8 cellular contexts compared by ENCODE assay signal in the genomic region with DNA sequence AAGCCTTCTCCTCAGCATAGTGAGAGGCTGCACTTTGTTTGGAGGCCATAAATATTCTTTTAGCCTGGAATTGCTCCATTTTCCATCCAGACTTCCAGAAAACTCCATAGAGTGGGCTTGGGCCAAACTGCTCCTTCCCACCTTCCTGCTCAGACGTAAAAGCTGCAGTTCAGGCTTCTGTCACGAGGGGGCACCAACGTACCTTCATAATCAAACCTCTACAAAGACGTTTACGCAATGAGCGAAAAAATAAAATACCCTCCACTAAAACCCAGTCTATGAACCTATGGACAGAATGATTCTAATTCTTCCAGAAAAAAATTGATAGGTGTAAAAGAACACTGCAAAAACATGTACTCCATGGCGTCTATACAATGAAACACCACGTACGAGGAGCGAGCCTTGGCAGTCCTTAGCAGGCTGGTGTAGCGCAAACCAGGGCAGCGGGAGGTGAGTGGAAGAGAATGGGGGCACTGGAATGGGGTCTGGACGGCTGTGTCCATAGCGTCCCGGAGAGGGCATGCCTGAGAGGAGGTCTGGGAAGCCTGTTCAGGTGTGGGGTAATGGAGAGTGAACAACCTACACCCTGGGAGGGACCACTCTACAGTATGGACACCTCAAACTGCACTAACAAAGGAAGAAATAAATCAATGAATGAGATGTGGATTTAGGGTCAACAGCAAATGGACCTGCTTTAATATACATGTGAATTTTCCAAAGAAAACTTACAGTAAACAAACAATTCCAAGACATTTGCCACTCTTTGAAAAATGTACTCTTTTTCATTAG. TPM values are rescaled to one million over a fixed set of nuclear protein-coding genes. Genes with fewer than 3 reads are reported as not detected.
DNase-seq lines count a peak whose midpoint lies in the region; ATAC-seq, FAIRE-seq and TF ChIP-seq lines count a peak whose summit lies in the region.

No MANE protein-coding gene starts in this region.

- H3K4me2 ChIP-seq in neural progenitor cell = peak overlapping the region; percentile 87

- no peaks in the 10 kb centered on the region for H3K9me3 ChIP-seq in HUES48 (ENCODE audit: control insufficient read depth, insufficient read depth, low read length)
- H3K9me3 ChIP-seq in neural progenitor cell (ENCODE audit: low read depth) = no peaks in the 10 kb centered on the region
- H3K9me3 ChIP-seq in stomach = no peaks in the 10 kb centered on the region

- peaks cover 5% of the 10 kb centered on the region for H3K4me1 Mint-ChIP-seq in neural progenitor cell

- H3K79me2 ChIP-seq in neural progenitor cell (ENCODE audit: low read depth) = no peaks in the 10 kb centered on the region

- intact Hi-C loops in stomach (cut with DNase I; ENCODE audit: low total_unique reads) = loop anchor here (10.0 kb wide), 1 partner anchor 281 kb away; no protein-coding TSS in a partner anchor

- peak overlapping the region; percentile 87 for H3K4me3 Mint-ChIP-seq in neural progenitor cell

- peak overlapping the region; percentile 87 for H3K27ac Mint-ChIP-seq in neural progenitor cell

- H3K4me3 ChIP-seq in HUES48 (ENCODE audit: low read depth, low read length) = peak overlapping the region; percentile 70
- peak overlapping the region; percentile 69 for H3K4me3 ChIP-seq in neural progenitor cell
- H3K4me3 ChIP-seq in stomach = peak overlapping the region; percentile 23 to 39 (median 34)

- H3K9me3 Mint-ChIP-seq in neural progenitor cell = no peaks in the 10 kb centered on the region

- H3F3A ChIP-seq in neural progenitor cell (ENCODE audit: low read depth) = no peaks in the 10 kb centered on the region

- no peaks in the 10 kb centered on the region for H4K20me1 ChIP-seq in neural progenitor cell (ENCODE audit: low read depth)

- H3K27ac ChIP-seq in HUES48 (ENCODE audit: low read depth, low read length) = no peak overlapping the region
- H3K27ac ChIP-seq in foreskin keratinocyte = no peak overlapping the region
- H3K27ac ChIP-seq in neural progenitor cell = no peak overlapping the region
- H3K27ac ChIP-seq in stomach = peak overlapping the region in 1 of 5 donors; percentile 68

- peak overlapping the region; percentile 99 for H2AFZ ChIP-seq in neural progenitor cell (replicated peaks)

- TF ChIP-seq EP300 in stomach (IDR thresholded peaks at IDR 0.05) = no peak

- H3K9ac ChIP-seq in HUES48 (ENCODE audit: low read depth, low read length) (no peak overlapping the region), neural progenitor cell (no peak overlapping the region)

- peak; percentile 56 for FAIRE-seq in RCC 7860 (lab: Jason Lieb, UNC)

- H3K27me3 Mint-ChIP-seq in neural progenitor cell (ENCODE audit: insufficient read depth, low read depth) = peaks cover 4% of the 10 kb centered on the region

- ATAC-seq in foreskin keratinocyte = peak; percentile 52

- H3K4me1 ChIP-seq in HUES48 (ENCODE audit: control insufficient read depth, insufficient read depth, low read length) (no peaks in the 10 kb centered on the region), foreskin keratinocyte (peaks cover 4% of the 10 kb centered on the region), neural progenitor cell (no peaks in the 10 kb centered on the region), stomach (peaks cover 0 to 7% (median 0%) of the 10 kb centered on the region in 4 donors)

- peak; percentile 76 for TF ChIP-seq CTCF in foreskin keratinocyte (conservative IDR thresholded peaks at IDR 0.05)
- TF ChIP-seq CTCF in neural progenitor cell (IDR thresholded peaks at IDR 0.05) = peak; percentile 96
- peak in 5 of 7 experiments; percentile 29 to 88 (median 79) for TF ChIP-seq CTCF in stomach (IDR thresholded peaks at IDR 0.05)

- 2 to 18% (median 5%) methylated on average over 15 of the region's 15 CpGs for WGBS in stomach, 5 donors

- H3K27me3 ChIP-seq in HUES48 (ENCODE audit: control insufficient read depth, insufficient read depth, low read length) (peaks cover 7% of the 10 kb centered on the region; the same call in 1 of the 2 replicates), foreskin keratinocyte (no peaks in the 10 kb centered on the region), neural progenitor cell (peaks cover 6% of the 10 kb centered on the region), stomach (peaks cover 0 to 1% (median 0%) of the 10 kb centered on the region in 3 donors)

- TF ChIP-seq POLR2A in stomach (IDR thresholded peaks at IDR 0.05) = no peak

- peak; percentile 20 for DNase-seq in NCI-H2029 treated with DMSO at 0.1 percent for 48 hours (lab: John Stamatoyannopoulos, UW)
- no peak for DNase-seq in NCI-H2029 (lab: John Stamatoyannopoulos, UW)
- peak; percentile 31 for DNase-seq in RCC 7860 (ENCODE audit: low spot score)
- DNase-seq in activated gamma-delta T cell treated with anti-CD3 and anti-CD28 coated beads, Interleukin-2, amount 50 U/mL, for 16 hours (ENCODE audit: low read depth) = peak; percentile 47
- DNase-seq in foreskin keratinocyte = no peak
- peak; percentile 74 for DNase-seq in neural progenitor cell (ENCODE audit: low spot score)
- DNase-seq in stomach = peak; percentile 83

- no peaks in the 10 kb centered on the region for H3K36me3 Mint-ChIP-seq in neural progenitor cell

- H3K36me3 ChIP-seq in HUES48 (ENCODE audit: control insufficient read depth, insufficient read depth, low read length) = no peaks in the 10 kb centered on the region
- H3K36me3 ChIP-seq in neural progenitor cell = no peaks in the 10 kb centered on the region
- H3K36me3 ChIP-seq in stomach = no peaks in the 10 kb centered on the region

RNA-seq across cellular contexts. Expression of a gene that starts 14.3 kb away (rescaled TPM):
- 0.07 and 0.11 TPM in 2 replicates for total RNA-seq in foreskin keratinocyte
- not detected in 2 replicates for polyA plus RNA-seq in foreskin keratinocyte
- 0.31 and 0.60 TPM in 2 replicates for total RNA-seq in neural progenitor cell (ENCODE audit: low replicate concordance)
- total RNA-seq in stomach = under 1 TPM in 2 of 5 donors, not detected in 3; 0.58 to 0.73 TPM
- polyA plus RNA-seq in stomach = under 1 TPM; 0.19 to 0.98 (median 0.61) TPM

RNA-seq across cellular contexts. Expression of a gene that starts 51.7 kb away (rescaled TPM):
- 85.7 and 101 TPM in 2 replicates for total RNA-seq in foreskin keratinocyte
- 146 and 159 TPM in 2 replicates for polyA plus RNA-seq in foreskin keratinocyte
- total RNA-seq in neural progenitor cell (ENCODE audit: low replicate concordance) = 40.3 and 48.7 TPM in 2 replicates
- total RNA-seq in stomach = 100 to 1,000 TPM in 2 of 5 donors, 10 to 100 TPM in 2, 1 to 10 TPM in 1; 5.8 to 247 (median 59.8) TPM
- polyA plus RNA-seq in stomach = 100 to 1,000 TPM; 174 to 247 (median 186) TPM

Comparison
In these comparisons a context has a peak if more than half of its experiments do, and no peak if none do; other contexts are left out.
1. DNase-seq: peak in NCI-H2029 treated with DMSO at 0.1 percent for 48 hours (single experiment), RCC 7860 (single experiment), activated gamma-delta T cell treated with anti-CD3 and anti-CD28 coated beads, Interleukin-2, amount 50 U/mL, for 16 hours (single experiment), neural progenitor cell (single experiment) and stomach (single experiment); none in NCI-H2029 (single experiment) and foreskin keratinocyte (0 of 2).
2. Peak in every context shown above with its lines, with median percentiles within 50 percentile points of each other: H3K4me3 ChIP-seq and CTCF ChIP-seq.